In genomic region chr12:122406701-122407154, GRCh38 we compare ENCODE assay signal across 8 cellular contexts. TPM values are rescaled to one million over a fixed set of nuclear protein-coding genes. Genes with fewer than 3 reads are reported as not detected.
DNase-seq lines count a peak whose midpoint lies in the region; ATAC-seq and TF ChIP-seq lines count a peak whose summit lies in the region.

No MANE protein-coding gene starts in this region.

- no peak for TF ChIP-seq CTCF in CD8-positive, alpha-beta T cell (IDR thresholded peaks at IDR 0.05)
- TF ChIP-seq CTCF in psoas muscle (IDR thresholded peaks at IDR 0.05) (no peak), GM10248 (IDR thresholded peaks at IDR 0.05; ENCODE audit: control extremely low read depth, extremely low read depth, low read depth, missing control alignments) (no peak)

- no peak overlapping the region for H3K4me3 Mint-ChIP-seq in CD8-positive, alpha-beta T cell

- CTCF ChIA-PET in CD8-positive, alpha-beta T cell (lab: Charles Lee), result interaction anchor here (0.6 to 1.2 kb wide), 3 partner anchors 18 to 56 kb away, joined by 3 read pairs; no protein-coding TSS in a partner anchor
- CTCF ChIA-PET in GM10248 (lab: Yijun Ruan, JAX), result interaction anchor here (0.9 to 2.1 kb wide), 4 partner anchors 11 to 65 kb away, joined by 4 to 7 read pairs (median 4); no protein-coding TSS in a partner anchor

- no peaks in the 10 kb centered on the region for H3K36me3 ChIP-seq in CD8-positive, alpha-beta T cell (ENCODE audit: insufficient read depth, low read length)
- no peaks in the 10 kb centered on the region for H3K36me3 ChIP-seq in psoas muscle (ENCODE audit: insufficient read depth in 1 of 2, low read depth in 1 of 2)

- no peaks in the 10 kb centered on the region for H3K27me3 Mint-ChIP-seq in CD8-positive, alpha-beta T cell (ENCODE audit: low read depth)

- H3K9me3 ChIP-seq in CD8-positive, alpha-beta T cell (ENCODE audit: low read length), result no peaks in the 10 kb centered on the region
- H3K9me3 ChIP-seq in psoas muscle, result no peaks in the 10 kb centered on the region

- H3K9me3 Mint-ChIP-seq in CD8-positive, alpha-beta T cell, result no peaks in the 10 kb centered on the region

- H3K27ac Mint-ChIP-seq in CD8-positive, alpha-beta T cell, result peak overlapping the region; percentile 81

- H3K4me1 ChIP-seq in CD8-positive, alpha-beta T cell (ENCODE audit: insufficient read depth, low read length), result no peaks in the 10 kb centered on the region
- H3K4me1 ChIP-seq in psoas muscle, result peaks cover 76% of the 10 kb centered on the region

- peaks cover 16% of the 10 kb centered on the region for H3K4me1 Mint-ChIP-seq in CD8-positive, alpha-beta T cell (ENCODE audit: low read depth)

- H3K4me3 ChIP-seq in CD8-positive, alpha-beta T cell (ENCODE audit: low read depth, low read length), result no peak overlapping the region
- H3K4me3 ChIP-seq in psoas muscle, result peak overlapping the region; percentile 29

- H3K27me3 ChIP-seq in CD8-positive, alpha-beta T cell (ENCODE audit: insufficient read depth, low read length), result no peaks in the 10 kb centered on the region
- H3K27me3 ChIP-seq in psoas muscle (ENCODE audit: insufficient read depth in 3 of 3, low read length in 2 of 3), result no peaks in the 10 kb centered on the region

- DNase-seq in CD8-positive, alpha-beta T cell, result no peak
- DNase-seq in NOMO-1 treated with DMSO at 0.1 percent for 48 hours (lab: John Stamatoyannopoulos, UW; ENCODE audit: unreplicated experiment), result peak; percentile 39
- DNase-seq in epithelial cell of prostate (ENCODE audit: low read depth, low spot score), result no peak
- DNase-seq in psoas muscle, result no peak
- no peak for DNase-seq in GM10248 (ENCODE audit: extremely low spot score)
- DNase-seq in activated CD4-positive, alpha-beta T cell treated with anti-CD3 and anti-CD28 coated beads, Interleukin-2, amount 50 U/mL, for 1 hour, result no peak
- DNase-seq in T-helper 9 cell, result no peak

- POLR2A ChIA-PET in CD8-positive, alpha-beta T cell (lab: Charles Lee), result interaction anchor here (0.6 to 0.9 kb wide), 4 partner anchors 32 to 93 kb away, joined by 3 read pairs; no protein-coding TSS in a partner anchor
- POLR2A ChIA-PET in GM10248 (lab: Yijun Ruan, JAX), result interaction anchor here (0.5 kb wide), 2 partner anchors 28 to 59 kb away, joined by 3 to 8 read pairs; no protein-coding TSS in a partner anchor

- WGBS in psoas muscle, 3 donors, result 22 to 39% (median 28%) methylated on average over 3 of the region's 3 CpGs

- ATAC-seq in CD8-positive, alpha-beta T cell, result no peak
- ATAC-seq in psoas muscle (peak; percentile 36 to 72 (median 48)), HG02642 (IDR thresholded peaks at IDR 0.05; ENCODE audit: poor library complexity, unreplicated experiment) (no peak)

- no peak overlapping the region for H3K27ac ChIP-seq in CD8-positive, alpha-beta T cell (ENCODE audit: low read depth, low read length)
- peak overlapping the region; percentile 81 for H3K27ac ChIP-seq in epithelial cell of prostate
- peak overlapping the region; percentile 94 for H3K27ac ChIP-seq in psoas muscle

- peaks cover 11% of the 10 kb centered on the region for H3K36me3 Mint-ChIP-seq in CD8-positive, alpha-beta T cell

- intact Hi-C loops in CD8-positive, alpha-beta T cell (cut with DNase I, micrococcal nuclease), result no loop called here
- intact Hi-C loops in psoas muscle (cut with DNase I), result no loop called here

RNA-seq across cellular contexts. Expression of gene CLIP1, which starts 15.7 kb away (rescaled TPM):
- total RNA-seq in CD8-positive, alpha-beta T cell, result 10 to 100 TPM; 48.6 to 49.6 TPM
- total RNA-seq in psoas muscle, result 100 to 1,000 TPM; 458 to 639 (median 574) TPM
- polyA plus RNA-seq in psoas muscle, result 100 to 1,000 TPM; 235 to 290 (median 241) TPM

Comparison
In these comparisons a context has a peak if more than half of its experiments do, and no peak if none do; other contexts are left out.
1. ATAC-seq: peak in psoas muscle (4 of 4); none in CD8-positive, alpha-beta T cell (single experiment) and HG02642 (single experiment).
2. RNA of gene CLIP1, which starts 15.7 kb away (total RNA-seq): 458 to 639 TPM in psoas muscle; 48.6 to 49.6 TPM in CD8-positive, alpha-beta T cell; every median in the first group is over 4 times any median in the second.